12 cellular contexts compared by ENCODE assay signal in the genomic region with DNA sequence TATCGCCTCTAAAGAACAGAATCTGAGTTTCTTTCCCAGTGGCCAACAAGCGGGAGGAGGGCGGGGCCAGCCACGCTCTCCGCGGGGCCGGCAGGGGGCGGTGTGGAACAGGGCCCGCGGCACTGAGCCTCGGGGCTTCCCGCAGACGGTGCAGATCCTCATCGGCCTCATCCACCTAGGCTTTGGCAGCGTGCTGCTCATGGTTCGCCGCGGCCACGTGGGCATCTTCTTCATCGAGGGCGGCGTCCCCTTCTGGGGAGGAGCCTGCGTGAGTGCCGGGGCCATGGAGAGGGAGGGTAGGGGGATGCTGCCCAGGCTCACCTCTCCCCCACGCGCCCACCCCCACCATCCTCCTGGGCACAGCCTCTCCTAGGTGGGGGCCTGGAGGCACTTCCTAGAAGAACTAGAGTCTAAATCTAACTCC. TPM values are rescaled to one million over a fixed set of nuclear protein-coding genes. Genes with fewer than 3 reads are reported as not detected.
DNase-seq lines count a peak whose midpoint lies in the region; ATAC-seq and TF ChIP-seq lines count a peak whose summit lies in the region.
"Had no signal": no experiment of that assay in that cellular context is flagged by ENCODE, and none has a peak within 500 bp of the region (broad histone marks: within the 10 kb centered on the region; RNA-seq: fewer than 3 reads in every experiment).

No MANE protein-coding gene starts in this region.

- H3K27me3 ChIP-seq in cardiac muscle cell = no peaks in the 10 kb centered on the region

- no peak for DNase-seq in cardiac muscle cell (ENCODE audit: low read depth in 1 of 2, low spot score in 1 of 2)
- DNase-seq in Right ventricle myocardium superior = no peak
- DNase-seq in iPS DF 19.7 (ENCODE audit: low read depth, low spot score) = peak; percentile 47
- peak; percentile 23 for DNase-seq in stimulated activated naive B cell treated with anti-CD40 and anti-IgM and Interleukin-4, amounts not matched to agents 10 μg/mL and 1 μg/mL and 100 μg/mL, for 72 hours
- DNase-seq in coronary artery (ENCODE audit: low spot score) = no peak
- DNase-seq in NCI-H1694 (lab: John Stamatoyannopoulos, UW) = no peak
- DNase-seq: DMS 273 treated with DMSO at 0.1 percent for 48 hours had no signal

- no peak overlapping the region for H3K4me3 Mint-ChIP-seq in stimulated activated naive B cell treated with anti-CD40 and anti-IgM and Interleukin-4, amounts not matched to agents 10 μg/mL and 1 μg/mL and 100 μg/mL, for 72 hours
- H3K4me3 Mint-ChIP-seq: activated T-helper 17 cell treated with anti-CD3 and anti-CD28 coated beads, Interleukin-2, amount 50 U/mL, for 72 hours; naive thymus-derived CD4-positive, alpha-beta T cell had no signal

- H3K27ac ChIP-seq in cardiac muscle cell (no peak overlapping the region), coronary artery (no peak overlapping the region)
- H3K27ac ChIP-seq: epithelial cell of prostate had no signal

- H3K4me3 ChIP-seq in cardiac muscle cell = no peak overlapping the region
- no peak overlapping the region for H3K4me3 ChIP-seq in WI38 (ENCODE audit: low read depth, low read length)
- no peak overlapping the region for H3K4me3 ChIP-seq in coronary artery

- H3K27ac Mint-ChIP-seq in stimulated activated naive B cell treated with anti-CD40 and anti-IgM and Interleukin-4, amounts not matched to agents 10 μg/mL and 1 μg/mL and 100 μg/mL, for 72 hours = no peak overlapping the region
- H3K27ac Mint-ChIP-seq: activated T-helper 17 cell treated with anti-CD3 and anti-CD28 coated beads, Interleukin-2, amount 50 U/mL, for 72 hours; naive thymus-derived CD4-positive, alpha-beta T cell had no signal

- no peaks in the 10 kb centered on the region for H3K36me3 Mint-ChIP-seq in stimulated activated naive B cell treated with anti-CD40 and anti-IgM and Interleukin-4, amounts not matched to agents 10 μg/mL and 1 μg/mL and 100 μg/mL, for 72 hours
- H3K36me3 Mint-ChIP-seq: naive thymus-derived CD4-positive, alpha-beta T cell had no signal

- H3K4me1 ChIP-seq in cardiac muscle cell (ENCODE audit: low read depth) = no peaks in the 10 kb centered on the region

- intact Hi-C loops in Right ventricle myocardium superior (cut with DNase I) = no loop called here

- H3K9me3 Mint-ChIP-seq in stimulated activated naive B cell treated with anti-CD40 and anti-IgM and Interleukin-4, amounts not matched to agents 10 μg/mL and 1 μg/mL and 100 μg/mL, for 72 hours = peaks cover 3 to 4% of the 10 kb centered on the region in 2 donors
- H3K9me3 Mint-ChIP-seq: activated T-helper 17 cell treated with anti-CD3 and anti-CD28 coated beads, Interleukin-2, amount 50 U/mL, for 72 hours; naive thymus-derived CD4-positive, alpha-beta T cell had no signal

- no peaks in the 10 kb centered on the region for H3K9me3 ChIP-seq in cardiac muscle cell (ENCODE audit: low read depth)

- peaks cover 33 to 38% of the 10 kb centered on the region in 2 donors for H3K4me1 Mint-ChIP-seq in stimulated activated naive B cell treated with anti-CD40 and anti-IgM and Interleukin-4, amounts not matched to agents 10 μg/mL and 1 μg/mL and 100 μg/mL, for 72 hours

- no peak for ATAC-seq in Right ventricle myocardium superior (ENCODE audit: poor library complexity)
- no peak for ATAC-seq in stimulated activated naive B cell treated with anti-CD40 and anti-IgM and Interleukin-4, amounts not matched to agents 10 μg/mL and 1 μg/mL and 100 μg/mL, for 72 hours (replicated peaks)
- ATAC-seq in GM19328 (IDR thresholded peaks at IDR 0.05; ENCODE audit: unreplicated experiment) = no peak
- ATAC-seq: activated T-helper 17 cell treated with anti-CD3 and anti-CD28 coated beads, Interleukin-2, amount 50 U/mL, for 72 hours; naive thymus-derived CD4-positive, alpha-beta T cell had no signal

- H3K27me3 Mint-ChIP-seq in stimulated activated naive B cell treated with anti-CD40 and anti-IgM and Interleukin-4, amounts not matched to agents 10 μg/mL and 1 μg/mL and 100 μg/mL, for 72 hours = peaks cover 30 to 37% of the 10 kb centered on the region in 2 donors

- H3K36me3 ChIP-seq in cardiac muscle cell = no peaks in the 10 kb centered on the region

- TF ChIP-seq CTCF in cardiac muscle cell (IDR thresholded peaks at IDR 0.05; ENCODE audit: low read depth, low read length) = peak; percentile 61
- peak; percentile 45 for TF ChIP-seq CTCF in WI38 (IDR thresholded peaks at IDR 0.05; ENCODE audit: low read depth, low read length)
- no peak for TF ChIP-seq CTCF in coronary artery (IDR thresholded peaks at IDR 0.05)

RNA-seq across cellular contexts. Expression of gene MS4A15, which starts 10.7 kb away (rescaled TPM):
- not detected in 2 replicates for total RNA-seq in cardiac muscle cell
- polyA plus RNA-seq in cardiac muscle cell = not detected in 2 replicates
- not detected for total RNA-seq in Right ventricle myocardium superior
- total RNA-seq: activated T-helper 17 cell treated with anti-CD3 and anti-CD28 coated beads, Interleukin-2, amount 50 U/mL, for 72 hours; naive thymus-derived CD4-positive, alpha-beta T cell had no signal
- polyA plus RNA-seq: naive thymus-derived CD4-positive, alpha-beta T cell had no signal

RNA-seq across cellular contexts. Expression of gene MS4A10, which starts 17.7 kb away (rescaled TPM):
- total RNA-seq in cardiac muscle cell (not detected in 2 replicates), Right ventricle myocardium superior (not detected)
- polyA plus RNA-seq in cardiac muscle cell = not detected in 2 replicates
- total RNA-seq: activated T-helper 17 cell treated with anti-CD3 and anti-CD28 coated beads, Interleukin-2, amount 50 U/mL, for 72 hours; naive thymus-derived CD4-positive, alpha-beta T cell had no signal
- polyA plus RNA-seq: naive thymus-derived CD4-positive, alpha-beta T cell had no signal

RNA-seq across cellular contexts. Expression of gene MS4A18, which starts 42.9 kb away (rescaled TPM):
- total RNA-seq in cardiac muscle cell (not detected in 2 replicates), Right ventricle myocardium superior (not detected)
- not detected in 2 replicates for polyA plus RNA-seq in cardiac muscle cell
- total RNA-seq: activated T-helper 17 cell treated with anti-CD3 and anti-CD28 coated beads, Interleukin-2, amount 50 U/mL, for 72 hours; naive thymus-derived CD4-positive, alpha-beta T cell had no signal
- polyA plus RNA-seq: naive thymus-derived CD4-positive, alpha-beta T cell had no signal

Comparison
In these comparisons a context has a peak if more than half of its experiments do, and no peak if none do; other contexts are left out.
1. DNase-seq: peak in iPS DF 19.7 (single experiment) and stimulated activated naive B cell treated with anti-CD40 and anti-IgM and Interleukin-4, amounts not matched to agents 10 μg/mL and 1 μg/mL and 100 μg/mL, for 72 hours (single experiment); none in cardiac muscle cell (0 of 2), Right ventricle myocardium superior (single experiment), coronary artery (single experiment) and NCI-H1694 (single experiment).